1 cellular context compared by ENCODE assay signal in the genomic region with DNA sequence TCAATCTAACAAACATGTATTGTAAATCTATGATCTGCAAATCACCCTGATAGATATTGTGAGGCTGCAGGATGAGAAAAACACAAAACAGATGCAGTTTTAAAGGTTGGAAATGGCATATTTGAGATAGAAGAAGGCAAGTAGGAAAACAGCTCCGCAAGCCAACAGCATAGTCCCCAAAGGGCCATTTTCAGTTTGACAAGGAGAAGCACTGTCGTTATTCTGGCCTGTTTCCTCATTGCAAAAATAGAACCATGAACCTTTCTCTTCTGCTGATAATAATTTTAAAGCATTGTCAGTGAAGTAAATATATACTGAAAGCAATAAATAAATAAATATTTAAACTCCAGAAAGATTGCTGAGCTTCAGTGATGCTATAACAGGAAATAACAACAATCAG.
TF ChIP-seq lines count a peak whose summit lies in the region.

No MANE protein-coding gene starts in this region.

TF ChIP-seq in WTC11, 78 proteins besides CTCF, POLR2A, EP300 and RAD21 (continued from another document):
- TF ChIP-seq HMGXB4 (CRISPR knock-in tag; IDR thresholded peaks at IDR 0.05) (no peak), ARID4B (CRISPR knock-in tag; IDR thresholded peaks at IDR 0.05; ENCODE audit: borderline replicate concordance) (no peak), IRF1 (CRISPR knock-in tag; IDR thresholded peaks at IDR 0.05) (no peak), MYBL2 (CRISPR knock-in tag; IDR thresholded peaks at IDR 0.05) (no peak), EMX1 (CRISPR knock-in tag; IDR thresholded peaks at IDR 0.05) (no peak), FOXP1 (CRISPR knock-in tag; IDR thresholded peaks at IDR 0.05; ENCODE audit: borderline replicate concordance) (no peak), JAZF1 (CRISPR knock-in tag; IDR thresholded peaks at IDR 0.05) (no peak), STAT6 (CRISPR knock-in tag; conservative IDR thresholded peaks at IDR 0.05; ENCODE audit: low read depth) (no peak), IRF2 (CRISPR knock-in tag; IDR thresholded peaks at IDR 0.05; ENCODE audit: borderline replicate concordance, low read depth) (no peak), PRDM15 (CRISPR knock-in tag; IDR thresholded peaks at IDR 0.05) (no peak), RORB (CRISPR knock-in tag; IDR thresholded peaks at IDR 0.05) (no peak), PREB (CRISPR knock-in tag; IDR thresholded peaks at IDR 0.05; ENCODE audit: borderline replicate concordance) (no peak), SP1 (CRISPR knock-in tag; conservative IDR thresholded peaks at IDR 0.05) (no peak), NFE2L1 (CRISPR knock-in tag; IDR thresholded peaks at IDR 0.05) (no peak), SMAD3 (CRISPR knock-in tag; IDR thresholded peaks at IDR 0.05; ENCODE audit: borderline replicate concordance) (no peak)
- TF ChIP-seq, protein P1, sequence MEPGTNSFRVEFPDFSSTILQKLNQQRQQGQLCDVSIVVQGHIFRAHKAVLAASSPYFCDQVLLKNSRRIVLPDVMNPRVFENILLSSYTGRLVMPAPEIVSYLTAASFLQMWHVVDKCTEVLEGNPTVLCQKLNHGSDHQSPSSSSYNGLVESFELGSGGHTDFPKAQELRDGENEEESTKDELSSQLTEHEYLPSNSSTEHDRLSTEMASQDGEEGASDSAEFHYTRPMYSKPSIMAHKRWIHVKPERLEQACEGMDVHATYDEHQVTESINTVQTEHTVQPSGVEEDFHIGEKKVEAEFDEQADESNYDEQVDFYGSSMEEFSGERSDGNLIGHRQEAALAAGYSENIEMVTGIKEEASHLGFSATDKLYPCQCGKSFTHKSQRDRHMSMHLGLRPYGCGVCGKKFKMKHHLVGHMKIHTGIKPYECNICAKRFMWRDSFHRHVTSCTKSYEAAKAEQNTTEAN (CRISPR knock-in tag; IDR thresholded peaks at IDR 0.05): no peak
- TF ChIP-seq, protein P2, sequence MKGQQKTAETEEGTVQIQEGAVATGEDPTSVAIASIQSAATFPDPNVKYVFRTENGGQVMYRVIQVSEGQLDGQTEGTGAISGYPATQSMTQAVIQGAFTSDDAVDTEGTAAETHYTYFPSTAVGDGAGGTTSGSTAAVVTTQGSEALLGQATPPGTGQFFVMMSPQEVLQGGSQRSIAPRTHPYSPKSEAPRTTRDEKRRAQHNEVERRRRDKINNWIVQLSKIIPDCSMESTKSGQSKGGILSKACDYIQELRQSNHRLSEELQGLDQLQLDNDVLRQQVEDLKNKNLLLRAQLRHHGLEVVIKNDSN (CRISPR knock-in tag; IDR thresholded peaks at IDR 0.05): no peak
- TF ChIP-seq, protein P3, sequence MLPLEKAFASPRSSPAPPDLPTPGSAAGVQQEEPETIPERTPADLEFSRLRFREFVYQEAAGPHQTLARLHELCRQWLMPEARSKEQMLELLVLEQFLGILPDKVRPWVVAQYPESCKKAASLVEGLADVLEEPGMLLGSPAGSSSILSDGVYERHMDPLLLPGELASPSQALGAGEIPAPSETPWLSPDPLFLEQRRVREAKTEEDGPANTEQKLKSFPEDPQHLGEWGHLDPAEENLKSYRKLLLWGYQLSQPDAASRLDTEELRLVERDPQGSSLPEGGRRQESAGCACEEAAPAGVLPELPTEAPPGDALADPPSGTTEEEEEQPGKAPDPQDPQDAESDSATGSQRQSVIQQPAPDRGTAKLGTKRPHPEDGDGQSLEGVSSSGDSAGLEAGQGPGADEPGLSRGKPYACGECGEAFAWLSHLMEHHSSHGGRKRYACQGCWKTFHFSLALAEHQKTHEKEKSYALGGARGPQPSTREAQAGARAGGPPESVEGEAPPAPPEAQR (CRISPR knock-in tag; IDR thresholded peaks at IDR 0.05): no peak
